ENCODE assay signal across 8 cellular contexts in genomic region chr10:130108934-130109604, GRCh38. TPM values are rescaled to one million over a fixed set of nuclear protein-coding genes. Genes with fewer than 3 reads are reported as not detected.
DNase-seq lines count a peak whose midpoint lies in the region; ATAC-seq and TF ChIP-seq lines count a peak whose summit lies in the region.

No MANE protein-coding gene starts in this region.

- no peak overlapping the region for H3K27ac ChIP-seq in iPS-20b (ENCODE audit: low read length)
- H3K27ac ChIP-seq in tibial artery: peak overlapping the region in 1 of 2 donors; percentile 84

- H3K27ac Mint-ChIP-seq in activated naive CD4-positive, alpha-beta T cell treated with anti-CD3 and anti-CD28 coated beads, Interleukin-2, amount 10 ng/mL, durations not matched to agents 7 days and 5 days: peak overlapping the region; percentile 69
- H3K27ac Mint-ChIP-seq in activated CD8-positive, alpha-beta T cell treated with anti-CD3 and anti-CD28 coated beads for 36 hours: peak overlapping the region; percentile 75

- H3K4me1 Mint-ChIP-seq in activated naive CD4-positive, alpha-beta T cell treated with anti-CD3 and anti-CD28 coated beads, Interleukin-2, amount 10 ng/mL, durations not matched to agents 7 days and 5 days: peaks cover 41% of the 10 kb centered on the region
- peaks cover 43% of the 10 kb centered on the region for H3K4me1 Mint-ChIP-seq in activated CD8-positive, alpha-beta T cell treated with anti-CD3 and anti-CD28 coated beads for 36 hours (ENCODE audit: low read depth)

- peak overlapping the region; percentile 98; the same call in 1 of the 2 replicates for H3K9ac ChIP-seq in iPS-20b (ENCODE audit: low read depth, low read length)

- CTCF ChIA-PET in activated naive CD4-positive, alpha-beta T cell treated with anti-CD3 and anti-CD28 coated beads, Interleukin-2, amount 10 ng/mL, durations not matched to agents 7 days and 5 days (lab: Charles Lee): interaction anchor here (0.6 to 3.6 kb wide), 9 partner anchors 8 to 138 kb away, joined by 3 to 34 read pairs (median 5); partner anchors contain the start of gene GLRX3
- CTCF ChIA-PET in activated CD8-positive, alpha-beta T cell treated with anti-CD3 and anti-CD28 coated beads for 36 hours (lab: Charles Lee): interaction anchor here (1.0 to 3.6 kb wide), 8 partner anchors 8 to 225 kb away, joined by 3 to 44 read pairs (median 6); partner anchors contain the start of gene GLRX3

- POLR2A ChIA-PET in activated CD8-positive, alpha-beta T cell treated with anti-CD3 and anti-CD28 coated beads for 36 hours (lab: Charles Lee): interaction anchor here (0.7 to 3.3 kb wide), 7 partner anchors 10 to 39 kb away, joined by 3 to 54 read pairs (median 8); partner anchors contain the start of gene GLRX3

- peaks cover 9% of the 10 kb centered on the region for H3K27me3 ChIP-seq in iPS-20b (ENCODE audit: insufficient read depth, low read length)
- no peaks in the 10 kb centered on the region for H3K27me3 ChIP-seq in tibial artery

- DNase-seq in activated naive CD4-positive, alpha-beta T cell treated with anti-CD3 and anti-CD28 coated beads, Interleukin-2, amount 10 ng/mL, durations not matched to agents 7 days and 5 days: no peak
- DNase-seq in activated naive CD4-positive, alpha-beta T cell (lab: John Stamatoyannopoulos, UW): no peak
- peak; percentile 15 for DNase-seq in activated CD8-positive, alpha-beta T cell treated with anti-CD3 and anti-CD28 coated beads for 36 hours
- DNase-seq in tibial artery (no peak), SHP77 (lab: John Stamatoyannopoulos, UW) (no peak), Right ventricle myocardium superior (no peak)

- no peaks in the 10 kb centered on the region for H3K27me3 Mint-ChIP-seq in activated naive CD4-positive, alpha-beta T cell treated with anti-CD3 and anti-CD28 coated beads, Interleukin-2, amount 10 ng/mL, durations not matched to agents 7 days and 5 days
- H3K27me3 Mint-ChIP-seq in activated CD8-positive, alpha-beta T cell treated with anti-CD3 and anti-CD28 coated beads for 36 hours: no peaks in the 10 kb centered on the region

- H3K36me3 Mint-ChIP-seq in activated naive CD4-positive, alpha-beta T cell treated with anti-CD3 and anti-CD28 coated beads, Interleukin-2, amount 10 ng/mL, durations not matched to agents 7 days and 5 days: peaks cover 15% of the 10 kb centered on the region
- H3K36me3 Mint-ChIP-seq in activated CD8-positive, alpha-beta T cell treated with anti-CD3 and anti-CD28 coated beads for 36 hours (ENCODE audit: low read depth): peaks cover 30% of the 10 kb centered on the region

- 0 out of 2 replicates have a peak, but pooled peaks cover 7% of the 10 kb centered on the region for H3K4me1 ChIP-seq in iPS-20b (ENCODE audit: insufficient read depth, low read length)
- peaks cover 0 to 30% (median 23%) of the 10 kb centered on the region in 4 donors for H3K4me1 ChIP-seq in tibial artery

- intact Hi-C loops in activated CD8-positive, alpha-beta T cell treated with anti-CD3 and anti-CD28 coated beads for 36 hours (cut with micrococcal nuclease): no loop called here
- intact Hi-C loops in tibial artery (cut with DNase I; ENCODE audit: low total_unique reads): loop anchor here (10.0 kb wide), 1 partner anchor 1074 kb away; no protein-coding TSS in a partner anchor
- intact Hi-C loops in Right ventricle myocardium superior (cut with DNase I): no loop called here

- H3K36me3 ChIP-seq in iPS-20b (ENCODE audit: insufficient read depth, low read depth, low read length) (no peaks in the 10 kb centered on the region), tibial artery (peaks cover 0 to 15% (median 7%) of the 10 kb centered on the region in 3 donors)

- H3K9me3 Mint-ChIP-seq in activated naive CD4-positive, alpha-beta T cell treated with anti-CD3 and anti-CD28 coated beads, Interleukin-2, amount 10 ng/mL, durations not matched to agents 7 days and 5 days: no peaks in the 10 kb centered on the region
- no peaks in the 10 kb centered on the region for H3K9me3 Mint-ChIP-seq in activated CD8-positive, alpha-beta T cell treated with anti-CD3 and anti-CD28 coated beads for 36 hours

- no peak overlapping the region for H3K4me3 Mint-ChIP-seq in activated naive CD4-positive, alpha-beta T cell treated with anti-CD3 and anti-CD28 coated beads, Interleukin-2, amount 10 ng/mL, durations not matched to agents 7 days and 5 days
- H3K4me3 Mint-ChIP-seq in activated CD8-positive, alpha-beta T cell treated with anti-CD3 and anti-CD28 coated beads for 36 hours: peak overlapping the region; percentile 92

- TF ChIP-seq CTCF in activated CD8-positive, alpha-beta T cell treated with anti-CD3 and anti-CD28 coated beads for 36 hours (IDR thresholded peaks at IDR 0.05): no peak
- no peak for TF ChIP-seq CTCF in tibial artery (IDR thresholded peaks at IDR 0.05)

- no peak for ATAC-seq in activated CD8-positive, alpha-beta T cell treated with anti-CD3 and anti-CD28 coated beads for 36 hours
- no peak for ATAC-seq in HG03097 (IDR thresholded peaks at IDR 0.05; ENCODE audit: low FRiP score, unreplicated experiment)
- no peak for ATAC-seq in Right ventricle myocardium superior (ENCODE audit: poor library complexity)

- H3K4me3 ChIP-seq in iPS-20b (ENCODE audit: low read length) (peak overlapping the region; percentile 99), tibial artery (peak overlapping the region; percentile 67 to 74)

- H3K9me3 ChIP-seq in iPS-20b (ENCODE audit: insufficient read depth, low read depth, low read length) (no peaks in the 10 kb centered on the region), tibial artery (no peaks in the 10 kb centered on the region)

RNA-seq across cellular contexts. Expression of gene C10orf143, which starts 1.6 kb away (rescaled TPM):
- 1 to 10 TPM; 4.4 to 5.1 TPM for total RNA-seq in activated CD8-positive, alpha-beta T cell treated with anti-CD3 and anti-CD28 coated beads for 36 hours
- total RNA-seq in Right ventricle myocardium superior: 2.2 TPM

RNA-seq across cellular contexts. Expression of gene GLRX3, which starts 27.1 kb away (rescaled TPM):
- 100 to 1,000 TPM; 109 to 121 TPM for total RNA-seq in activated CD8-positive, alpha-beta T cell treated with anti-CD3 and anti-CD28 coated beads for 36 hours
- 64.7 TPM for total RNA-seq in Right ventricle myocardium superior
